ENCODE assay signal across 14 cellular contexts in the genomic region with DNA sequence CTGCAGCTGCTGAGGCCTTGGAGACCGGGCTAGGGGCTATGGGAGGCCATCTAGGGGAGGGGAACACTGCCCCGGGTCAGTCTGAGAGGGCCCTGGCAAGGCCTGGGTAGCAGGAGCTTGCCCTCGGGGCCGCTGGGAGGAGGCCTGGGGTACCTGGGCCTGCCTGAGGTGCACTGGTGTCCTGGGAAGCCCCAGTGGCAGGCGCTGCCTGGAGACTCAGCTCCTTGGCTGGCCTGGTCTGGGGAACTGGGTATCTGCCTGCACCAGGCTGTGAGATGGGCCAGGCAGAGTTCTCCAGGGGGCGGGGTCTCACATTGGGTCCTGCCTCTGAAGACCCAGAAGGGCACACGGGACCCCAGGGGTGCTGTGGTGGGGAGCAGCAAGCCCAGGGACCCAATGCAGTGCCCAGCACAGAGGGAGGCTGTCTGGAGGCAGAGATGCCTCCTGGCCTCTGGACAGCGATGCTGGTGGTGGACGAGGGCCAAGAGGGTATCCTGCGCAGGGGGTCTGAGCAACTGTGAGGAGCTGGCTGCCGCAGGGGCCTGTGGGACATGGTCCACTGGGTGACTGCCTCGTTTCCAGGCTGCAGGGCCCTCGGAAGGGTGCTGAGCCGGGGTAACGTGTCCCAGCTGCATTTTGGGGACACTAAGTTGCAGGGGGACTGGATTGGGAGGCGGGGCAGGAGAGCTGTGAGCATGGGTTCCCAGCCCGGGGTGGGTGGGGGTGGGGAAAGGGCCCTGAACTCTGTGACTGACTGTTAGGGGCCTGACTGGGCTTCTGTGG. TPM values are rescaled to one million over a fixed set of nuclear protein-coding genes. Genes with fewer than 3 reads are reported as not detected.
A peak's percentile ranks its signal among the peaks of the same experiment; 100 is the strongest.
DNase-seq lines count a peak whose midpoint lies in the region; ATAC-seq and TF ChIP-seq lines count a peak whose summit lies in the region.
"Had no signal": no experiment of that assay in that cellular context is flagged by ENCODE, and none has a peak within 500 bp of the region (broad histone marks: within the 10 kb centered on the region; RNA-seq: fewer than 3 reads in every experiment).

No MANE protein-coding gene starts in this region.

- H4K91ac ChIP-seq in trophoblast cell (ENCODE audit: low read depth, low read length), result no peak overlapping the region

- H2BK12ac ChIP-seq in trophoblast cell (ENCODE audit: low read length), result no peak overlapping the region

- peaks cover 4% of the 10 kb centered on the region for H3K27me3 ChIP-seq in CD8-positive, alpha-beta T cell (ENCODE audit: insufficient read depth, low read length)
- H3K27me3 ChIP-seq in fibroblast of lung (ENCODE audit: control insufficient read depth, insufficient read depth, low read length) (peaks cover 4% of the 10 kb centered on the region), trophoblast cell (ENCODE audit: insufficient read depth, low read length) (peaks cover 13% of the 10 kb centered on the region), uterus (peaks cover 3 to 17% of the 10 kb centered on the region in 2 donors)

- TF ChIP-seq POLR2A in uterus (IDR thresholded peaks at IDR 0.05), result no peak

- ATAC-seq in CD8-positive, alpha-beta T cell, result no peak
- ATAC-seq in GM21529 (IDR thresholded peaks at IDR 0.05; ENCODE audit: unreplicated experiment), result no peak

- no peak overlapping the region for H3K18ac ChIP-seq in trophoblast cell (ENCODE audit: low read length)

- H3K4me1 ChIP-seq in CD8-positive, alpha-beta T cell (ENCODE audit: insufficient read depth, low read length), result peaks cover 22% of the 10 kb centered on the region
- peaks cover 5% of the 10 kb centered on the region for H3K4me1 ChIP-seq in HEK293 (ENCODE audit: control insufficient read depth, insufficient read depth, low read length)
- no peaks in the 10 kb centered on the region for H3K4me1 ChIP-seq in fibroblast of lung (ENCODE audit: control insufficient read depth, extremely low read depth, insufficient read depth, low read length)
- H3K4me1 ChIP-seq in trophoblast cell (ENCODE audit: control insufficient read depth in 1 of 2, insufficient read depth in 2 of 2, low read length in 2 of 2), result peaks cover 7 to 9% of the 10 kb centered on the region in 2 experiments
- peaks cover 0 to 12% of the 10 kb centered on the region in 2 donors for H3K4me1 ChIP-seq in uterus

- H2AFZ ChIP-seq in fibroblast of lung (ENCODE audit: low read length), result no peak overlapping the region
- H2AFZ ChIP-seq in trophoblast cell (ENCODE audit: insufficient read depth, low read length, poor library complexity), result no peak overlapping the region

- H3K27me3 Mint-ChIP-seq in CD8-positive, alpha-beta T cell (ENCODE audit: low read depth), result peaks cover 9% of the 10 kb centered on the region

- H2BK5ac ChIP-seq in trophoblast cell (ENCODE audit: low read depth, low read length, poor library complexity), result no peak overlapping the region

- no peak overlapping the region for H3K4ac ChIP-seq in trophoblast cell (ENCODE audit: low read depth, low read length)

- H3K9ac ChIP-seq in fibroblast of lung (ENCODE audit: insufficient read depth, low read length) (no peak overlapping the region), trophoblast cell (ENCODE audit: low read length) (no peak overlapping the region)

- H3K27ac ChIP-seq in CD8-positive, alpha-beta T cell (ENCODE audit: low read depth, low read length), result no peak overlapping the region
- H3K27ac ChIP-seq in HEK293 (ENCODE audit: extremely low read depth, low read depth, low read length) (no peak overlapping the region), fibroblast of lung (ENCODE audit: insufficient read depth, low read length) (no peak overlapping the region), trophoblast cell (ENCODE audit: low read depth, low read length) (no peak overlapping the region), uterus (no peak overlapping the region)
- H3K27ac ChIP-seq: lower lobe of right lung, neutrophil had no signal

- H2BK120ac ChIP-seq in trophoblast cell (ENCODE audit: insufficient read depth, low read length, poor library complexity), result no peak overlapping the region

- peaks cover 7% of the 10 kb centered on the region for H3K79me1 ChIP-seq in trophoblast cell (ENCODE audit: low read length)

- H3K27ac Mint-ChIP-seq in CD8-positive, alpha-beta T cell, result no peak overlapping the region

- intact Hi-C loops in CD8-positive, alpha-beta T cell (cut with DNase I, micrococcal nuclease), result loop anchor here (1.0 to 10.0 kb wide), 2 partner anchors 14 to 1487 kb away; partner anchors contain the start of genes TDRD9 (in 1 of the 2) and TEX22 (in 1 of the 2)
- intact Hi-C loops in uterus (cut with DNase I; ENCODE audit: low total_unique reads), result no loop called here

- H3K9me3 ChIP-seq in CD8-positive, alpha-beta T cell (ENCODE audit: low read length), result no peaks in the 10 kb centered on the region
- H3K9me3 ChIP-seq in HEK293 (ENCODE audit: control insufficient read depth, insufficient read depth, low read depth, low read length), result no peaks in the 10 kb centered on the region
- no peaks in the 10 kb centered on the region for H3K9me3 ChIP-seq in fibroblast of lung (ENCODE audit: control insufficient read depth, insufficient read depth, low read depth, low read length)
- peaks cover 6% of the 10 kb centered on the region for H3K9me3 ChIP-seq in trophoblast cell (ENCODE audit: insufficient read depth, low read depth, low read length)
- H3K9me3 ChIP-seq in uterus, result no peaks in the 10 kb centered on the region
- H3K9me3 ChIP-seq: lower lobe of right lung, neutrophil had no signal

- H4K8ac ChIP-seq in trophoblast cell (ENCODE audit: low read depth, low read length), result no peak overlapping the region

- H3K4me2 ChIP-seq in fibroblast of lung (ENCODE audit: extremely low read depth, insufficient read depth, low read length) (peak overlapping the region; percentile 34), trophoblast cell (ENCODE audit: low read length) (no peak overlapping the region)

- POLR2A ChIA-PET in CD8-positive, alpha-beta T cell (lab: Charles Lee), result interaction anchor here (1.8 kb wide), 1 partner anchor 13 kb away, joined by 4 read pairs; no protein-coding TSS in a partner anchor
- POLR2A ChIA-PET in HEK293 (lab: Yijun Ruan, JAX), result interaction anchor here (1.0 to 1.5 kb wide), 2 partner anchors 41 to 62 kb away, joined by 3 to 4 read pairs; no protein-coding TSS in a partner anchor

- no peaks in the 10 kb centered on the region for H3K36me3 ChIP-seq in CD8-positive, alpha-beta T cell (ENCODE audit: insufficient read depth, low read length)
- H3K36me3 ChIP-seq in HEK293 (ENCODE audit: control insufficient read depth in 2 of 2, insufficient read depth in 1 of 2, low read length in 2 of 2) (no peaks in the 10 kb centered on the region; a peak in 1 of 3 replicates), fibroblast of lung (ENCODE audit: control insufficient read depth, insufficient read depth, low read length) (no peaks in the 10 kb centered on the region), trophoblast cell (ENCODE audit: control insufficient read depth in 1 of 2, insufficient read depth in 2 of 2, low read length in 2 of 2) (no peaks in the 10 kb centered on the region), uterus (no peaks in the 10 kb centered on the region)
- H3K36me3 ChIP-seq: lower lobe of right lung, neutrophil had no signal

- H3K4me1 Mint-ChIP-seq in CD8-positive, alpha-beta T cell (ENCODE audit: low read depth), result peaks cover 11% of the 10 kb centered on the region

- no peaks in the 10 kb centered on the region for H3K79me2 ChIP-seq in fibroblast of lung (ENCODE audit: control insufficient read depth, insufficient read depth, low read length)
- H3K79me2 ChIP-seq in trophoblast cell (ENCODE audit: control insufficient read depth, insufficient read depth, low read length, poor library complexity), result no peaks in the 10 kb centered on the region

- H3K4me3 Mint-ChIP-seq in CD8-positive, alpha-beta T cell, result peak overlapping the region; percentile 3

- H3K4me3 ChIP-seq in CD8-positive, alpha-beta T cell (ENCODE audit: low read depth, low read length), result no peak overlapping the region
- H3K4me3 ChIP-seq in HEK293 (ENCODE audit: low read depth, low read length) (no peak overlapping the region), fibroblast of lung (replicated peaks in 1 of 4; ENCODE audit: control extremely low read depth in 1 of 4, insufficient read depth in 1 of 4, low read depth in 3 of 4, low read length in 4 of 4) (no peak overlapping the region), trophoblast cell (ENCODE audit: low read depth, low read length) (peak overlapping the region; percentile 5), uterus (no peak overlapping the region)

- no peaks in the 10 kb centered on the region for H4K20me1 ChIP-seq in fibroblast of lung (ENCODE audit: control insufficient read depth, extremely low read depth, insufficient read depth, low read length)

- WGBS in trophoblast cell (ENCODE audit: extremely low coverage, insufficient coverage, insufficient read length), result no CpG with 5 or more reads among the region's 17 CpGs

- no peak overlapping the region for H2AK5ac ChIP-seq in trophoblast cell (ENCODE audit: low read length)

- H3K23ac ChIP-seq in trophoblast cell (ENCODE audit: low read length), result no peak overlapping the region

- TF ChIP-seq CTCF in CD8-positive, alpha-beta T cell (IDR thresholded peaks at IDR 0.05), result no peak
- no peak for TF ChIP-seq CTCF in HEK293 (tag by site-specific recombination; IDR thresholded peaks at IDR 0.05)
- TF ChIP-seq CTCF in fibroblast of lung (conservative IDR thresholded peaks at IDR 0.05 in 1 of 2, IDR thresholded peaks at IDR 0.05 in 1 of 2; ENCODE audit: low read depth in 1 of 2, low read length in 2 of 2), result no peak
- TF ChIP-seq CTCF in uterus (IDR thresholded peaks at IDR 0.05), result no peak

- H3K36me3 Mint-ChIP-seq in CD8-positive, alpha-beta T cell, result no peaks in the 10 kb centered on the region
- H3K36me3 Mint-ChIP-seq: brain; CD8-positive, alpha-beta memory T cell had no signal

- no peaks in the 10 kb centered on the region for H3K9me3 Mint-ChIP-seq in CD8-positive, alpha-beta T cell

- no peak for DNase-seq in CD8-positive, alpha-beta T cell
- DNase-seq in fibroblast of lung (ENCODE audit: low read depth in 2 of 2), result no peak
- DNase-seq in trophoblast cell, result no peak
- DNase-seq in uterus, result no peak
- no peak for DNase-seq in NCI-H510A treated with DMSO at 0.1 percent for 48 hours (lab: John Stamatoyannopoulos, UW)
- DNase-seq in nucleus accumbens (lab: John Stamatoyannopoulos, UW), result no peak
- DNase-seq: NCI-H1436 treated with DMSO at 0.1 percent for 48 hours, NCI-H2227 treated with DMSO at 0.1 percent for 48 hours had no signal

- CTCF ChIA-PET in CD8-positive, alpha-beta T cell (lab: Charles Lee), result interaction anchor here (1.0 to 1.3 kb wide), 3 partner anchors 9 to 78 kb away, joined by 3 to 5 read pairs (median 3); no protein-coding TSS in a partner anchor
- CTCF ChIA-PET in HEK293 (lab: Yijun Ruan, JAX), result interaction anchor here (1.5 kb wide), 1 partner anchor 30 kb away, joined by 5 read pairs; no protein-coding TSS in a partner anchor

- no peak overlapping the region for H3K14ac ChIP-seq in trophoblast cell (ENCODE audit: low read length)

- no peak overlapping the region for H4K12ac ChIP-seq in trophoblast cell (ENCODE audit: low read depth, low read length)

RNA-seq across cellular contexts. Expression of gene MTA1, which starts 7.5 kb away (rescaled TPM):
- total RNA-seq in CD8-positive, alpha-beta T cell, result 10 to 100 TPM; 75.8 to 90.1 TPM
- total RNA-seq in fibroblast of lung, result 27.2 and 29.7 TPM in 2 replicates
- polyA plus RNA-seq in fibroblast of lung, result 28.6 and 35.4 TPM in 2 replicates
- 40.3 and 44.7 TPM in 2 replicates for polyA plus RNA-seq in fibroblast of lung (2012)
- polyA minus RNA-seq in fibroblast of lung (ENCODE audit: low replicate concordance), result 40.3 and 72.8 TPM in 2 replicates
- 90.0 and 91.2 TPM in 2 replicates for polyA plus RNA-seq in trophoblast cell (2013)
- 100 to 1,000 TPM in 2 of 4 donors, 10 to 100 TPM in 2; 62.9 to 218 (median 108) TPM for total RNA-seq in uterus

RNA-seq across cellular contexts. Expression of gene TEX22, which starts 13.8 kb away (rescaled TPM):
- total RNA-seq in CD8-positive, alpha-beta T cell, result 1 to 10 TPM in 1 of 2 experiments, not detected in 1; 1.1 TPM
- 0.33 and 0.51 TPM in 2 replicates for total RNA-seq in fibroblast of lung
- 0.02 and 0.05 TPM in 2 replicates for polyA plus RNA-seq in fibroblast of lung
- polyA plus RNA-seq in fibroblast of lung (2012), result 0.13 TPM in 1 of 2 replicates, not detected in the other
- 0.35 TPM in 1 of 2 replicates, not detected in the other for polyA minus RNA-seq in fibroblast of lung (ENCODE audit: low replicate concordance)
- polyA plus RNA-seq in trophoblast cell (2013), result 0.04 and 0.10 TPM in 2 replicates
- total RNA-seq in uterus, result 1 to 10 TPM in 2 of 4 donors, not detected in 2; 1.1 to 3.8 TPM
